Comparison of ENCODE assay signal across 4 cellular contexts in the genomic region with DNA sequence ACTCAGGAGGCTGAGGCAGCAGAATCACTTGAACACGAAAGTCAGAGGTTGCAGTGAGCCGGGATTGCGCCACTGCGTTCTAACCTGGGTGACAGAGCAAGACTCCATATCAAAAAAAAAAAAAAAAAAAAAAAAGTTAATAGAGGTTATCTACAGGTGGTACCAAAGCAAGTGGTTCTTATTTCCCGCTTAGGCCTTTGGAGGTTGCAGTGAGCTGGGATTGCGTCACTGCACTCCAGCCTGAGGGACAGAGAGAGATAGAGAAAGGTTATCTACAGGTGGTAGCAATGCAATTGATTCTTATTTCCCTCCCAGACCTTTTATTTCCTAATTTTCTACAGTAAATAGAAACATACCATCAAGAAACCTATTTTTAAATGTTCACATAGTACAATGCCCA.
TF ChIP-seq lines count a peak whose summit lies in the region.

No MANE protein-coding gene starts in this region.

TF ChIP-seq in GM23338, 12 proteins besides CTCF, POLR2A, EP300 and RAD21:
- TF ChIP-seq, protein P1, sequence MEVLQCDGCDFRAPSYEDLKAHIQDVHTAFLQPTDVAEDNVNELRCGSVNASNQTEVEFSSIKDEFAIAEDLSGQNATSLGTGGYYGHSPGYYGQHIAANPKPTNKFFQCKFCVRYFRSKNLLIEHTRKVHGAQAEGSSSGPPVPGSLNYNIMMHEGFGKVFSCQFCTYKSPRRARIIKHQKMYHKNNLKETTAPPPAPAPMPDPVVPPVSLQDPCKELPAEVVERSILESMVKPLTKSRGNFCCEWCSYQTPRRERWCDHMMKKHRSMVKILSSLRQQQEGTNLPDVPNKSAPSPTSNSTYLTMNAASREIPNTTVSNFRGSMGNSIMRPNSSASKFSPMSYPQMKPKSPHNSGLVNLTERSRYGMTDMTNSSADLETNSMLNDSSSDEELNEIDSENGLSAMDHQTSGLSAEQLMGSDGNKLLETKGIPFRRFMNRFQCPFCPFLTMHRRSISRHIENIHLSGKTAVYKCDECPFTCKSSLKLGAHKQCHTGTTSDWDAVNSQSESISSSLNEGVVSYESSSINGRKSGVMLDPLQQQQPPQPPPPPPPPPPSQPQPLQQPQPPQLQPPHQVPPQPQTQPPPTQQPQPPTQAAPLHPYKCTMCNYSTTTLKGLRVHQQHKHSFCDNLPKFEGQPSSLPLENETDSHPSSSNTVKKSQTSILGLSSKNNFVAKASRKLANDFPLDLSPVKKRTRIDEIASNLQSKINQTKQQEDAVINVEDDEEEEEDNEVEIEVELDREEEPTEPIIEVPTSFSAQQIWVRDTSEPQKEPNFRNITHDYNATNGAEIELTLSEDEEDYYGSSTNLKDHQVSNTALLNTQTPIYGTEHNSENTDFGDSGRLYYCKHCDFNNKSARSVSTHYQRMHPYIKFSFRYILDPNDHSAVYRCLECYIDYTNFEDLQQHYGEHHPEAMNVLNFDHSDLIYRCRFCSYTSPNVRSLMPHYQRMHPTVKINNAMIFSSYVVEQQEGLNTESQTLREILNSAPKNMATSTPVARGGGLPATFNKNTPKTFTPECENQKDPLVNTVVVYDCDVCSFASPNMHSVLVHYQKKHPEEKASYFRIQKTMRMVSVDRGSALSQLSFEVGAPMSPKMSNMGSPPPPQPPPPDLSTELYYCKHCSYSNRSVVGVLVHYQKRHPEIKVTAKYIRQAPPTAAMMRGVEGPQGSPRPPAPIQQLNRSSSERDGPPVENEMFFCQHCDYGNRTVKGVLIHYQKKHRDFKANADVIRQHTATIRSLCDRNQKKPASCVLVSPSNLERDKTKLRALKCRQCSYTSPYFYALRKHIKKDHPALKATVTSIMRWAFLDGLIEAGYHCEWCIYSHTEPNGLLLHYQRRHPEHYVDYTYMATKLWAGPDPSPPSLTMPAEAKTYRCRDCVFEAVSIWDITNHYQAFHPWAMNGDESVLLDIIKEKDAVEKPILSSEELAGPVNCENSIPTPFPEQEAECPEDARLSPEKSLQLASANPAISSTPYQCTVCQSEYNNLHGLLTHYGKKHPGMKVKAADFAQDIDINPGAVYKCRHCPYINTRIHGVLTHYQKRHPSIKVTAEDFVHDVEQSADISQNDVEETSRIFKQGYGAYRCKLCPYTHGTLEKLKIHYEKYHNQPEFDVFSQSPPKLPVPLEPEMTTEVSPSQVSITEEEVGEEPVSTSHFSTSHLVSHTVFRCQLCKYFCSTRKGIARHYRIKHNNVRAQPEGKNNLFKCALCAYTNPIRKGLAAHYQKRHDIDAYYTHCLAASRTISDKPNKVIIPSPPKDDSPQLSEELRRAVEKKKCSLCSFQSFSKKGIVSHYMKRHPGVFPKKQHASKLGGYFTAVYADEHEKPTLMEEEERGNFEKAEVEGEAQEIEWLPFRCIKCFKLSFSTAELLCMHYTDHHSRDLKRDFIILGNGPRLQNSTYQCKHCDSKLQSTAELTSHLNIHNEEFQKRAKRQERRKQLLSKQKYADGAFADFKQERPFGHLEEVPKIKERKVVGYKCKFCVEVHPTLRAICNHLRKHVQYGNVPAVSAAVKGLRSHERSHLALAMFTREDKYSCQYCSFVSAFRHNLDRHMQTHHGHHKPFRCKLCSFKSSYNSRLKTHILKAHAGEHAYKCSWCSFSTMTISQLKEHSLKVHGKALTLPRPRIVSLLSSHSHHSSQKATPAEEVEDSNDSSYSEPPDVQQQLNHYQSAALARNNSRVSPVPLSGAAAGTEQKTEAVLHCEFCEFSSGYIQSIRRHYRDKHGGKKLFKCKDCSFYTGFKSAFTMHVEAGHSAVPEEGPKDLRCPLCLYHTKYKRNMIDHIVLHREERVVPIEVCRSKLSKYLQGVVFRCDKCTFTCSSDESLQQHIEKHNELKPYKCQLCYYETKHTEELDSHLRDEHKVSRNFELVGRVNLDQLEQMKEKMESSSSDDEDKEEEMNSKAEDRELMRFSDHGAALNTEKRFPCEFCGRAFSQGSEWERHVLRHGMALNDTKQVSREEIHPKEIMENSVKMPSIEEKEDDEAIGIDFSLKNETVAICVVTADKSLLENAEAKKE (CRISPR knock-in tag; IDR thresholded peaks at IDR 0.05), result no peak

TF ChIP-seq in IMR-90, 13 proteins besides CTCF, POLR2A, EP300 and RAD21:
- TF ChIP-seq CHD1 (IDR thresholded peaks at IDR 0.05; ENCODE audit: low read depth, low read length) (no peak), FOS (IDR thresholded peaks at IDR 0.05; ENCODE audit: low read depth, low read length) (no peak), CEBPB (IDR thresholded peaks at IDR 0.05; ENCODE audit: low read depth, low read length) (peak; percentile 30; the same call in 1 of the 2 replicates), RFX5 (IDR thresholded peaks at IDR 0.05; ENCODE audit: low read depth, low read length) (no peak)

TF ChIP-seq in K562, 482 proteins besides CTCF, POLR2A, EP300 and RAD21:
- TF ChIP-seq CBX2 (IDR thresholded peaks at IDR 0.05; ENCODE audit: insufficient read depth, low read length, poor library complexity, severe bottlenecking) (no peak), CEBPB (tag; IDR thresholded peaks at IDR 0.05) (peak; percentile 91), TGIF2 (CRISPR knock-in tag; IDR thresholded peaks at IDR 0.05) (no peak), CEBPG (CRISPR knock-in tag; IDR thresholded peaks at IDR 0.05) (no peak), CEBPG (tag; conservative IDR thresholded peaks at IDR 0.05 in 1 of 2, IDR thresholded peaks at IDR 0.05 in 1 of 2) (peak; percentile 45 to 58; a peak in 3 of 4 replicates), POLR2AphosphoS5 (IDR thresholded peaks at IDR 0.05; ENCODE audit: control insufficient read depth, insufficient read depth, low read depth, low read length) (no peak), TRIM24 (IDR thresholded peaks at IDR 0.05) (no peak), SPI1 (IDR thresholded peaks at IDR 0.05; ENCODE audit: borderline replicate concordance, low read depth, low read length) (no peak)
- TF ChIP-seq, protein P2, sequence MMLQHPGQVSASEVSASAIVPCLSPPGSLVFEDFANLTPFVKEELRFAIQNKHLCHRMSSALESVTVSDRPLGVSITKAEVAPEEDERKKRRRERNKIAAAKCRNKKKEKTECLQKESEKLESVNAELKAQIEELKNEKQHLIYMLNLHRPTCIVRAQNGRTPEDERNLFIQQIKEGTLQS (IDR thresholded peaks at IDR 0.05), result peak; percentile 34; the same call in 1 of the 2 replicates
- TF ChIP-seq, protein P2 (CRISPR knock-in tag; conservative IDR thresholded peaks at IDR 0.05), result no peak
TF ChIP-seq in K562: peak in this region for 3.

TF ChIP-seq in HepG2, 621 proteins besides CTCF, POLR2A, EP300 and RAD21:
- TF ChIP-seq ONECUT2 (CRISPR knock-in tag; IDR thresholded peaks at IDR 0.05), result no peak
- TF ChIP-seq, protein P3, sequence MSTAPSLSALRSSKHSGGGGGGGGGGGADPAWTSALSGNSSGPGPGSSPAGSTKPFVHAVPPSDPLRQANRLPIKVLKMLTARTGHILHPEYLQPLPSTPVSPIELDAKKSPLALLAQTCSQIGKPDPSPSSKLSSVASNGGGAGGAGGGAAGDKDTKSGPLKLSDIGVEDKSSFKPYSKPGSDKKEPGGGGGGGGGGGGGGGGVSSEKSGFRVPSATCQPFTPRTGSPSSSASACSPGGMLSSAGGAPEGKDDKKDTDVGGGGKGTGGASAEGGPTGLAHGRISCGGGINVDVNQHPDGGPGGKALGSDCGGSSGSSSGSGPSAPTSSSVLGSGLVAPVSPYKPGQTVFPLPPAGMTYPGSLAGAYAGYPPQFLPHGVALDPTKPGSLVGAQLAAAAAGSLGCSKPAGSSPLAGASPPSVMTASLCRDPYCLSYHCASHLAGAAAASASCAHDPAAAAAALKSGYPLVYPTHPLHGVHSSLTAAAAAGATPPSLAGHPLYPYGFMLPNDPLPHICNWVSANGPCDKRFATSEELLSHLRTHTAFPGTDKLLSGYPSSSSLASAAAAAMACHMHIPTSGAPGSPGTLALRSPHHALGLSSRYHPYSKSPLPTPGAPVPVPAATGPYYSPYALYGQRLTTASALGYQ (CRISPR knock-in tag; IDR thresholded peaks at IDR 0.05), result no peak
- TF ChIP-seq FOXO1 (CRISPR knock-in tag; IDR thresholded peaks at IDR 0.05), result no peak
- no peak for TF ChIP-seq PAF1 (CRISPR knock-in tag; IDR thresholded peaks at IDR 0.05)
- no peak for TF ChIP-seq ZNF703 (CRISPR knock-in tag; IDR thresholded peaks at IDR 0.05; ENCODE audit: borderline replicate concordance)
- TF ChIP-seq CEBPB (IDR thresholded peaks at IDR 0.05; ENCODE audit: borderline replicate concordance, low read depth, low read length), result peak; percentile 73
- TF ChIP-seq, protein P4, sequence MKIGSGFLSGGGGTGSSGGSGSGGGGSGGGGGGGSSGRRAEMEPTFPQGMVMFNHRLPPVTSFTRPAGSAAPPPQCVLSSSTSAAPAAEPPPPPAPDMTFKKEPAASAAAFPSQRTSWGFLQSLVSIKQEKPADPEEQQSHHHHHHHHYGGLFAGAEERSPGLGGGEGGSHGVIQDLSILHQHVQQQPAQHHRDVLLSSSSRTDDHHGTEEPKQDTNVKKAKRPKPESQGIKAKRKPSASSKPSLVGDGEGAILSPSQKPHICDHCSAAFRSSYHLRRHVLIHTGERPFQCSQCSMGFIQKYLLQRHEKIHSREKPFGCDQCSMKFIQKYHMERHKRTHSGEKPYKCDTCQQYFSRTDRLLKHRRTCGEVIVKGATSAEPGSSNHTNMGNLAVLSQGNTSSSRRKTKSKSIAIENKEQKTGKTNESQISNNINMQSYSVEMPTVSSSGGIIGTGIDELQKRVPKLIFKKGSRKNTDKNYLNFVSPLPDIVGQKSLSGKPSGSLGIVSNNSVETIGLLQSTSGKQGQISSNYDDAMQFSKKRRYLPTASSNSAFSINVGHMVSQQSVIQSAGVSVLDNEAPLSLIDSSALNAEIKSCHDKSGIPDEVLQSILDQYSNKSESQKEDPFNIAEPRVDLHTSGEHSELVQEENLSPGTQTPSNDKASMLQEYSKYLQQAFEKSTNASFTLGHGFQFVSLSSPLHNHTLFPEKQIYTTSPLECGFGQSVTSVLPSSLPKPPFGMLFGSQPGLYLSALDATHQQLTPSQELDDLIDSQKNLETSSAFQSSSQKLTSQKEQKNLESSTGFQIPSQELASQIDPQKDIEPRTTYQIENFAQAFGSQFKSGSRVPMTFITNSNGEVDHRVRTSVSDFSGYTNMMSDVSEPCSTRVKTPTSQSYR (CRISPR knock-in tag; IDR thresholded peaks at IDR 0.05; ENCODE audit: borderline replicate concordance), result no peak
